7 cellular contexts compared by ENCODE assay signal in the genomic region with DNA sequence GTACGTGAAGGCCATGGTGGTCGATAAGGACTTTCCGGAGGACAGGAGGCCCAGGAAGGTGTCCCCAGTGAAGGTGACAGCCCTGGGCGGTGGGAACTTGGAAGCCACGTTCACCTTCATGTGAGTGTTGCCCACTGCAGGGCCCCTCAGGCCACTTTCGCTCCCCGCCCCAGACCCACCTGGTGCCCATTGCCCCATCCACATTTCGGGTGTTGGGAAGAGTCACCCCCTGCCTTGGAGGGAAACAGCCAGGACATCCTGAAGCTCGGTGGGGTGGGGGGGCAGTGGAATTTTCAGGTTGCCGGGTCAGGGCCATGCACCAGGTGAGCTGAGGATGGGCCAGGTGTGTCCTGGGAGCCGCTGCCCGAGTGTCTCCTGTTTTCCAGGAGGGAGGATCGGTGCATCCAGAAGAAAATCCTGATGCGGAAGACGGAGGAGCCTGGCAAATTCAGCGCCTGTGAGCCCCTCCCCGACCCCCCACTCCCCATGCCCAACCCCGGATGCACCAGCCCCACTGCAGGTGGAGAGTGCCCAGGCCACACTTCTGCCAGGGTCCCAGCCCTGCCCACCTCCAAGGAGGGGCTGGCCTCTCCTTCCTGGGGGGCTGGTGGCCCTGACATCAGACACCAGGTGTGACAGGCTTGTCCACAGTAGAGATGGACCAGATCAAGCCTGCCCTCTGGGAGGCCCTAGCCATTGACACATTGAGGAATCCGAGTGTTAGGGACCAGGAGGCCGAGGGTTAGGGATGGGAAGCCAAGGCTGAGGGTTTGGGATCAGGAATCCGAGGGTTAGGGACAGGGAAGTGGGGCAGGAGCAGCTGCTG. TPM values are rescaled to one million over a fixed set of nuclear protein-coding genes. Genes with fewer than 3 reads are reported as not detected.
"Had no signal": no experiment of that assay in that cellular context is flagged by ENCODE, and none has a peak within 500 bp of the region (broad histone marks: within the 10 kb centered on the region; RNA-seq: fewer than 3 reads in every experiment).

No MANE protein-coding gene starts in this region.

RNA-seq across cellular contexts. Expression of gene OBP2A, which starts 1.1 kb away (rescaled TPM):
- total RNA-seq: HT-29, LHCN-M2, MCF 10A, OCI-LY7, PC-3, SK-MEL-5 had no signal
- polyA plus RNA-seq: SK-N-SH had no signal

RNA-seq across cellular contexts. Expression of gene PAEP, which starts 14.6 kb away (rescaled TPM):
- total RNA-seq: HT-29, LHCN-M2, MCF 10A, OCI-LY7, PC-3 had no signal

RNA-seq across cellular contexts. Expression of gene LCN1, which starts 25.8 kb away (rescaled TPM):
- total RNA-seq: HT-29, LHCN-M2, MCF 10A, OCI-LY7, PC-3, SK-MEL-5 had no signal
- polyA plus RNA-seq: SK-N-SH had no signal
